24 cellular contexts compared by ENCODE assay signal in genomic region chr4:42309571-42310260, GRCh38.
"Had no signal": no experiment of that assay in that cellular context is flagged by ENCODE, and none has a peak within 500 bp of the region (broad histone marks: within the 10 kb centered on the region; RNA-seq: fewer than 3 reads in every experiment).

No MANE protein-coding gene starts in this region.

- H3K9me3 Mint-ChIP-seq: neural crest cell; stimulated activated memory B cell treated with anti-CD40 and anti-IgM and Interleukin-4, amounts not matched to agents 10 μg/mL and 1 μg/mL and 100 μg/mL, for 72 hours; stimulated activated naive CD8-positive, alpha-beta T cell treated with anti-CD3 and anti-CD28 coated beads, Interleukin-15, Interleukin-2, amounts not matched to agents 100 ng/mL and 50 ng/mL, for 24 hours had no signal

- H3K27ac ChIP-seq: foreskin keratinocyte, spleen, tibial artery, upper lobe of left lung, uterus had no signal

- H3K4me3 ChIP-seq: mucosa of descending colon, spleen, tibial artery, upper lobe of left lung, uterus had no signal

- H3K36me3 ChIP-seq: spleen, tibial artery, upper lobe of left lung, uterus had no signal

- H3K4me1 Mint-ChIP-seq: naive thymus-derived CD8-positive, alpha-beta T cell; stimulated activated memory B cell treated with anti-CD40 and anti-IgM and Interleukin-4, amounts not matched to agents 10 μg/mL and 1 μg/mL and 100 μg/mL, for 72 hours had no signal

- FAIRE-seq: endothelial cell of umbilical vein, islet of Langerhans had no signal

- H3K27ac Mint-ChIP-seq: endodermal cell; naive thymus-derived CD8-positive, alpha-beta T cell; stimulated activated memory B cell treated with anti-CD40 and anti-IgM and Interleukin-4, amounts not matched to agents 10 μg/mL and 1 μg/mL and 100 μg/mL, for 72 hours; stimulated activated naive CD8-positive, alpha-beta T cell treated with anti-CD3 and anti-CD28 coated beads, Interleukin-15, Interleukin-2, amounts not matched to agents 100 ng/mL and 50 ng/mL, for 24 hours had no signal

- ATAC-seq: foreskin keratinocyte; left lobe of liver; mucosa of descending colon; naive thymus-derived CD8-positive, alpha-beta T cell; sciatic nerve; stimulated activated memory B cell treated with anti-CD40 and anti-IgM and Interleukin-4, amounts not matched to agents 10 μg/mL and 1 μg/mL and 100 μg/mL, for 72 hours had no signal

- H3K36me3 Mint-ChIP-seq: naive thymus-derived CD8-positive, alpha-beta T cell; stimulated activated memory B cell treated with anti-CD40 and anti-IgM and Interleukin-4, amounts not matched to agents 10 μg/mL and 1 μg/mL and 100 μg/mL, for 72 hours had no signal

- H3K4me1 ChIP-seq: foreskin keratinocyte, spleen, upper lobe of left lung, uterus had no signal

- H3K27me3 ChIP-seq: foreskin keratinocyte, spleen, tibial artery, upper lobe of left lung, uterus had no signal

- H3K9me3 ChIP-seq: mucosa of descending colon, tibial artery, upper lobe of left lung, uterus had no signal

- H3K4me3 Mint-ChIP-seq: endodermal cell; naive thymus-derived CD8-positive, alpha-beta T cell; neural crest cell; stimulated activated memory B cell treated with anti-CD40 and anti-IgM and Interleukin-4, amounts not matched to agents 10 μg/mL and 1 μg/mL and 100 μg/mL, for 72 hours; stimulated activated naive CD8-positive, alpha-beta T cell treated with anti-CD3 and anti-CD28 coated beads, Interleukin-15, Interleukin-2, amounts not matched to agents 100 ng/mL and 50 ng/mL, for 24 hours had no signal

- DNase-seq: effector CD4-positive, alpha-beta T cell; foreskin keratinocyte; head of caudate nucleus; hippocampal formation; kidney glomerular epithelial cell; mammary epithelial cell; mucosa of descending colon; naive thymus-derived CD8-positive, alpha-beta T cell; posterior cingulate gyrus; spleen; stimulated activated CD4-positive, alpha-beta T cell treated with anti-CD3 and anti-CD28 coated beads, Interleukin-15, amount 100 ng/mL, for 24 hours; stimulated activated CD4-positive, alpha-beta T cell treated with anti-CD3 and anti-CD28 coated beads, Interleukin-1b, Interleukin-23, amount 100 ng/mL, for 48 hours; stimulated activated CD4-positive, alpha-beta T cell treated with anti-CD3 and anti-CD28 coated beads, Interleukin-4, amount 100 ng/mL, for 24 hours; tibial artery; upper lobe of left lung; uterus had no signal
